In genomic region chr14:55383541-55384140, GRCh38 we compare ENCODE assay signal across 1 cellular context.
TF ChIP-seq lines count a peak whose summit lies in the region.

No MANE protein-coding gene starts in this region.

TF ChIP-seq in K562, 482 proteins besides CTCF, POLR2A, EP300 and RAD21 (continued from another document and continues in another):
- TF ChIP-seq CBFB (CRISPR knock-in tag; IDR thresholded peaks at IDR 0.05) (no peak), CSDE1 (IDR thresholded peaks at IDR 0.05) (no peak), KDM1A (IDR thresholded peaks at IDR 0.05) (peak; percentile 14 to 66; a peak in 2 of 4 replicates), SRF (CRISPR knock-in tag; IDR thresholded peaks at IDR 0.05) (no peak), DIDO1 (tag; IDR thresholded peaks at IDR 0.05; ENCODE audit: low read depth) (no peak), ZNF175 (CRISPR knock-in tag; IDR thresholded peaks at IDR 0.05; ENCODE audit: low read depth) (peak; percentile 54; the same call in 1 of the 2 replicates), MEIS2 (IDR thresholded peaks at IDR 0.05; ENCODE audit: partially characterized antibody) (peak; percentile 26), BRF1 (IDR thresholded peaks at IDR 0.05; ENCODE audit: borderline replicate concordance, extremely low read depth, insufficient read length) (no peak), ARNT (IDR thresholded peaks at IDR 0.05) (0 out of 4 replicates have a peak, but pooled peaks of 1 of the 2 experiments have one; percentile 54), POLR2B (IDR thresholded peaks at IDR 0.05; ENCODE audit: low read depth, partially characterized antibody) (no peak), HMBOX1 (IDR thresholded peaks at IDR 0.05) (peak; percentile 32; the same call in 1 of the 2 replicates), TBL1XR1 (IDR thresholded peaks at IDR 0.05; ENCODE audit: low read length in 2 of 2) (no peak; a peak in 1 of 4 replicates), ZNF212 (CRISPR knock-in tag; IDR thresholded peaks at IDR 0.05) (no peak), ZBTB33 (CRISPR knock-in tag; IDR thresholded peaks at IDR 0.05) (no peak), HDGF (IDR thresholded peaks at IDR 0.05) (0 out of 2 replicates have a peak, but pooled peaks have one; percentile 11), CCNT2 (IDR thresholded peaks at IDR 0.05; ENCODE audit: borderline replicate concordance, extremely low read depth, insufficient read length, low read depth, low read length) (peak; percentile 89), ZNF592 (IDR thresholded peaks at IDR 0.05) (peak; percentile 74; the same call in 1 of the 2 replicates), MAZ (CRISPR knock-in tag; conservative IDR thresholded peaks at IDR 0.05 in 1 of 2, IDR thresholded peaks at IDR 0.05 in 1 of 2) (peak in 1 of 2 experiments; percentile 49; a peak in 1 of 4 replicates), FOXK1 (CRISPR knock-in tag; IDR thresholded peaks at IDR 0.05; ENCODE audit: borderline replicate concordance) (no peak), PTRF (tag; IDR thresholded peaks at IDR 0.05) (no peak), ELK1 (CRISPR knock-in tag; IDR thresholded peaks at IDR 0.05) (no peak), ZFP30 (CRISPR knock-in tag; IDR thresholded peaks at IDR 0.05; ENCODE audit: borderline replicate concordance) (no peak), NR4A1 (CRISPR knock-in tag; IDR thresholded peaks at IDR 0.05) (no peak), NR4A1 (tag; IDR thresholded peaks at IDR 0.05) (no peak), MYC (IDR thresholded peaks at IDR 0.05; ENCODE audit: low read depth, low read length) (no peak), MYC (CRISPR knock-in tag; IDR thresholded peaks at IDR 0.05; ENCODE audit: borderline replicate concordance, low read depth) (no peak), GABPA (tag; conservative IDR thresholded peaks at IDR 0.05; ENCODE audit: low read depth) (0 out of 2 replicates have a peak, but pooled peaks have one; percentile 31), PHF8 (IDR thresholded peaks at IDR 0.05; ENCODE audit: borderline replicate concordance, low read length) (no peak), RFX5 (IDR thresholded peaks at IDR 0.05; ENCODE audit: low read depth, low read length) (no peak), PCBP2 (IDR thresholded peaks at IDR 0.05; ENCODE audit: low read depth, low read length, poor library complexity, severe bottlenecking) (no peak), NR1H2 (CRISPR knock-in tag; IDR thresholded peaks at IDR 0.05) (no peak), HEY1 (CRISPR knock-in tag; IDR thresholded peaks at IDR 0.05; ENCODE audit: borderline replicate concordance) (no peak), TARDBP (IDR thresholded peaks at IDR 0.05) (no peak), CTCFL (IDR thresholded peaks at IDR 0.05; ENCODE audit: borderline replicate concordance, insufficient read depth, low read depth, low read length, poor library complexity, severe bottlenecking) (no peak), ZBTB11 (CRISPR knock-in tag; IDR thresholded peaks at IDR 0.05) (peak in 1 of 3 experiments; percentile 60; a peak in 2 of 6 replicates), KDM4B (IDR thresholded peaks at IDR 0.05; ENCODE audit: borderline replicate concordance in 2 of 2, low read depth in 1 of 2) (no peak), WHSC1 (IDR thresholded peaks at IDR 0.05; ENCODE audit: low read length) (no peak), ZNF232 (CRISPR knock-in tag; IDR thresholded peaks at IDR 0.05) (no peak), PKNOX1 (IDR thresholded peaks at IDR 0.05) (no peak), ZNF23 (CRISPR knock-in tag; IDR thresholded peaks at IDR 0.05) (no peak), CUX1 (CRISPR knock-in tag; IDR thresholded peaks at IDR 0.05) (no peak)
